ENCODE assay signal across 1 cellular context in the genomic region with DNA sequence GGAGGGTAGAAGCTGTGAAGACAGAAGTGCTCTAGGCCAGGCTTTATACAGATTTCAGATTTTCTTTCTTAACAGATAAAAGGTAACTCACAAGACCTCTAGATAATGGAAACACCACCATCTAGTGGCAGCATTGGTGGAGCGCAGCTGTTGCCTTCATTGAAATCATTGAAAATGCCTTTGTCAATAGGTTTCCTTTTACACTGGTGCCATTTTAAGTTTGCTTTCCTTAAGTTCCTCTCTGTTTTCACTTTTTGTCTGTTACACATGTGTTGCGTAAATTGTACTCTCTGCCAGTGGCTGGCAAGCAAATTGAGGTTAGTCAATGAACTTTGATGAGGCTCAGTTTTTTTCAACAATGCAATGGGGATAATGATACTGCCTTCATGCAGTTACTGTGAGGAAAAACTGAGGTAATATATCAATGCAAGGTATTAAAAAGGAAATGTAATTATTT.
TF ChIP-seq lines count a peak whose summit lies in the region.

No MANE protein-coding gene starts in this region.

TF ChIP-seq in HepG2, 621 proteins besides CTCF, POLR2A, EP300 and RAD21 (continued from another document):
- TF ChIP-seq MIXL1 (CRISPR knock-in tag; IDR thresholded peaks at IDR 0.05) = 0 out of 2 replicates have a peak, but pooled peaks have one; percentile 43
- TF ChIP-seq XRCC5 (optimal IDR thresholded peaks at IDR 0.05; ENCODE audit: low read length) = peak; percentile 33
- TF ChIP-seq STAG1 (CRISPR knock-in tag; IDR thresholded peaks at IDR 0.05) = peak; percentile 93
TF ChIP-seq in HepG2: peak in this region for 5.
